Comparison of ENCODE assay signal across 2 cellular contexts in the genomic region with DNA sequence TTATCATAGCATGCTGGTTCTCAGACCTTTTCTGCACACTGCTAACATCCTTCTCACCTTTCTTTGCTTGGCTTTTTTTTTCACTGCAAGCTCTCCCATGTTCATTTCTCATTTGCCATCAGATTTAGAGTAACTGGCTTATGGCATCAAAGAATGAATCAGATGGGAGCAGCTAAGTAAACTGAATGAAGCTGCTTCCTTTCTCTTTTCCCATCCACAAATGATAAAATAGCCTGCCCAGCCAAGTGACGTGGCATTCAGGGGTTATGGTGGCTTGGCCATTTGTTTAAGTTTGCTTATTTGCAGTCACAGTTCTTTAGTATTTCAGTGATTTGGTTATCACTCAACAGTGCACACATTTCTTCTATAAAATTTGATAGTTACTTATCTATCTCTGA.
TF ChIP-seq lines count a peak whose summit lies in the region.

No MANE protein-coding gene starts in this region.

TF ChIP-seq in IMR-90, 13 proteins besides CTCF, POLR2A, EP300 and RAD21:
- no peak for TF ChIP-seq FOS (IDR thresholded peaks at IDR 0.05; ENCODE audit: low read depth, low read length)
- no peak for TF ChIP-seq SMC3 (IDR thresholded peaks at IDR 0.05; ENCODE audit: low read depth, low read length)
- TF ChIP-seq CHD1 (IDR thresholded peaks at IDR 0.05; ENCODE audit: low read depth, low read length) = no peak
- no peak for TF ChIP-seq CEBPB (IDR thresholded peaks at IDR 0.05; ENCODE audit: low read depth, low read length)
- no peak for TF ChIP-seq MAFK (IDR thresholded peaks at IDR 0.05; ENCODE audit: low read depth, low read length)
- TF ChIP-seq, protein P1, sequence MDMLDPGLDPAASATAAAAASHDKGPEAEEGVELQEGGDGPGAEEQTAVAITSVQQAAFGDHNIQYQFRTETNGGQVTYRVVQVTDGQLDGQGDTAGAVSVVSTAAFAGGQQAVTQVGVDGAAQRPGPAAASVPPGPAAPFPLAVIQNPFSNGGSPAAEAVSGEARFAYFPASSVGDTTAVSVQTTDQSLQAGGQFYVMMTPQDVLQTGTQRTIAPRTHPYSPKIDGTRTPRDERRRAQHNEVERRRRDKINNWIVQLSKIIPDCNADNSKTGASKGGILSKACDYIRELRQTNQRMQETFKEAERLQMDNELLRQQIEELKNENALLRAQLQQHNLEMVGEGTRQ (IDR thresholded peaks at IDR 0.05; ENCODE audit: low read depth, low read length) = no peak
- no peak for TF ChIP-seq MXI1 (IDR thresholded peaks at IDR 0.05; ENCODE audit: borderline replicate concordance, low read depth, low read length)
- no peak for TF ChIP-seq BHLHE40 (IDR thresholded peaks at IDR 0.05; ENCODE audit: low read depth, low read length)
- no peak for TF ChIP-seq RFX5 (IDR thresholded peaks at IDR 0.05; ENCODE audit: low read depth, low read length)
TF ChIP-seq in IMR-90: peak in this region for 0.

TF ChIP-seq in H1, 55 proteins besides CTCF, POLR2A, EP300 and RAD21:
- TF ChIP-seq, protein P2, sequence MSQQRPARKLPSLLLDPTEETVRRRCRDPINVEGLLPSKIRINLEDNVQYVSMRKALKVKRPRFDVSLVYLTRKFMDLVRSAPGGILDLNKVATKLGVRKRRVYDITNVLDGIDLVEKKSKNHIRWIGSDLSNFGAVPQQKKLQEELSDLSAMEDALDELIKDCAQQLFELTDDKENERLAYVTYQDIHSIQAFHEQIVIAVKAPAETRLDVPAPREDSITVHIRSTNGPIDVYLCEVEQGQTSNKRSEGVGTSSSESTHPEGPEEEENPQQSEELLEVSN (IDR thresholded peaks at IDR 0.05) = no peak
- TF ChIP-seq SIRT6 (IDR thresholded peaks at IDR 0.05; ENCODE audit: low read length) = no peak
- TF ChIP-seq SRF (IDR thresholded peaks at IDR 0.05; ENCODE audit: low read depth, low read length) = no peak
- no peak for TF ChIP-seq BRCA1 (IDR thresholded peaks at IDR 0.05; ENCODE audit: low read depth, low read length)
- TF ChIP-seq, protein P1 (IDR thresholded peaks at IDR 0.05; ENCODE audit: low read length) = no peak
- TF ChIP-seq POU5F1 (IDR thresholded peaks at IDR 0.05; ENCODE audit: low read depth, low read length) = no peak
- no peak for TF ChIP-seq KDM1A (IDR thresholded peaks at IDR 0.05; ENCODE audit: borderline replicate concordance, low read length)
- TF ChIP-seq CREB1 (IDR thresholded peaks at IDR 0.05) = no peak
